ENCODE assay signal across 9 cellular contexts in genomic region chr5:69416180-69416579, GRCh38. TPM values are rescaled to one million over a fixed set of nuclear protein-coding genes. Genes with fewer than 3 reads are reported as not detected.
DNase-seq lines count a peak whose midpoint lies in the region; ATAC-seq and TF ChIP-seq lines count a peak whose summit lies in the region.
"Had no signal": no experiment of that assay in that cellular context is flagged by ENCODE, and none has a peak within 500 bp of the region (broad histone marks: within the 10 kb centered on the region; RNA-seq: fewer than 3 reads in every experiment).

No MANE protein-coding gene starts in this region.

- peak overlapping the region; percentile 49 for H3K4me3 Mint-ChIP-seq in activated CD4-positive, alpha-beta T cell treated with anti-CD3 and anti-CD28 coated beads for 36 hours
- peak overlapping the region; percentile 89 for H3K4me3 Mint-ChIP-seq in endodermal cell

- ATAC-seq in activated CD4-positive, alpha-beta T cell treated with anti-CD3 and anti-CD28 coated beads for 36 hours, result no peak
- ATAC-seq in HG03342 (IDR thresholded peaks at IDR 0.05; ENCODE audit: unreplicated experiment) (no peak), GM18505 (IDR thresholded peaks at IDR 0.05; ENCODE audit: unreplicated experiment) (no peak)

- no peak overlapping the region for H3K27ac ChIP-seq in endodermal cell (ENCODE audit: low read depth, low read length)
- H3K27ac ChIP-seq: esophagus muscularis mucosa had no signal

- H3K9me3 Mint-ChIP-seq in activated CD4-positive, alpha-beta T cell treated with anti-CD3 and anti-CD28 coated beads for 36 hours (ENCODE audit: low read depth), result no peaks in the 10 kb centered on the region
- H3K9me3 Mint-ChIP-seq in endodermal cell, result peaks cover 7% of the 10 kb centered on the region

- 26 to 47% methylated on average over 4 to 6 of the region's 6 CpGs for WGBS in endodermal cell (ENCODE audit: insufficient coverage in 1 of 2, insufficient read length in 1 of 2), 2 experiments

- intact Hi-C loops in activated CD4-positive, alpha-beta T cell treated with anti-CD3 and anti-CD28 coated beads for 36 hours (cut with DNase I, micrococcal nuclease), result no loop called here

- no peaks in the 10 kb centered on the region for H3K4me1 ChIP-seq in endodermal cell (ENCODE audit: control insufficient read depth, insufficient read depth, low read length)

- POLR2A ChIA-PET in activated CD4-positive, alpha-beta T cell treated with anti-CD3 and anti-CD28 coated beads for 36 hours (lab: Charles Lee), result interaction anchor here (0.6 kb wide), 1 partner anchor 181 kb away, joined by 3 read pairs; the partner anchor contains the start of gene CDK7

- no peak for DNase-seq in activated CD4-positive, alpha-beta T cell treated with anti-CD3 and anti-CD28 coated beads for 36 hours
- DNase-seq in activated CD4-positive, alpha-beta T cell treated with anti-CD3 and anti-CD28 coated beads for 1 hour, result no peak
- DNase-seq in endodermal cell (peak; percentile 67), retina (peak; percentile 2)
- DNase-seq: activated CD8-positive, alpha-beta memory T cell treated with anti-CD3 and anti-CD28 coated beads for 24 hours; NCI-H446 had no signal

- peaks cover 21% of the 10 kb centered on the region for H3K36me3 Mint-ChIP-seq in activated CD4-positive, alpha-beta T cell treated with anti-CD3 and anti-CD28 coated beads for 36 hours (ENCODE audit: low read depth)
- peaks cover 39% of the 10 kb centered on the region for H3K36me3 Mint-ChIP-seq in endodermal cell (ENCODE audit: low read depth)

- no peaks in the 10 kb centered on the region for H3K27me3 Mint-ChIP-seq in activated CD4-positive, alpha-beta T cell treated with anti-CD3 and anti-CD28 coated beads for 36 hours
- peaks cover 1% of the 10 kb centered on the region for H3K27me3 Mint-ChIP-seq in endodermal cell (ENCODE audit: insufficient read depth)

- peaks cover 42% of the 10 kb centered on the region for H3K36me3 ChIP-seq in endodermal cell (ENCODE audit: control insufficient read depth, insufficient read depth, low read length)

- TF ChIP-seq POLR2A in GM18505 (IDR thresholded peaks at IDR 0.05; ENCODE audit: borderline replicate concordance, extremely low read depth, insufficient read depth, insufficient read length), result no peak

- peak overlapping the region; percentile 81 for H3K4me3 ChIP-seq in endodermal cell (ENCODE audit: low read length)

- peaks cover 9% of the 10 kb centered on the region for H3K9me3 ChIP-seq in endodermal cell (ENCODE audit: control insufficient read depth, low read length)
- H3K9me3 ChIP-seq: esophagus muscularis mucosa had no signal

- CTCF ChIA-PET in activated CD4-positive, alpha-beta T cell treated with anti-CD3 and anti-CD28 coated beads for 36 hours (lab: Charles Lee), result interaction anchor here (0.6 kb wide), 1 partner anchor 13 kb away, joined by 3 read pairs; no protein-coding TSS in a partner anchor

- no peak for TF ChIP-seq CTCF in endodermal cell (conservative IDR thresholded peaks at IDR 0.05)

- H3K4me1 Mint-ChIP-seq in activated CD4-positive, alpha-beta T cell treated with anti-CD3 and anti-CD28 coated beads for 36 hours, result peaks cover 4% of the 10 kb centered on the region
- peaks cover 14% of the 10 kb centered on the region for H3K4me1 Mint-ChIP-seq in endodermal cell

- H3K9ac ChIP-seq in endodermal cell (ENCODE audit: extremely low read depth, low read length, poor library complexity, severe bottlenecking), result peak overlapping the region; percentile 90

- no peak overlapping the region for H3K27ac Mint-ChIP-seq in activated CD4-positive, alpha-beta T cell treated with anti-CD3 and anti-CD28 coated beads for 36 hours
- H3K27ac Mint-ChIP-seq in endodermal cell, result peak overlapping the region; percentile 59

- H3K27me3 ChIP-seq in endodermal cell (ENCODE audit: control insufficient read depth, insufficient read depth, low read length, poor library complexity, severe bottlenecking), result no peaks in the 10 kb centered on the region
- H3K27me3 ChIP-seq: esophagus muscularis mucosa had no signal

RNA-seq across cellular contexts. Expression of gene MARVELD2, which starts 1.3 kb away (rescaled TPM):
- under 1 TPM; 0.30 to 0.58 TPM for total RNA-seq in activated CD4-positive, alpha-beta T cell treated with anti-CD3 and anti-CD28 coated beads for 36 hours
- 10 to 100 TPM; 30.5 to 38.0 TPM for total RNA-seq in endodermal cell
- polyA plus RNA-seq in endodermal cell (2013, experiment 1 of 2), result 3.9 TPM
- 4.1 TPM for polyA plus RNA-seq in endodermal cell (2013, experiment 2 of 2)

RNA-seq across cellular contexts. Expression of gene RAD17, which starts 46.6 kb away (rescaled TPM):
- total RNA-seq in activated CD4-positive, alpha-beta T cell treated with anti-CD3 and anti-CD28 coated beads for 36 hours, result 10 to 100 TPM; 27.7 to 31.3 TPM
- total RNA-seq in endodermal cell, result 10 to 100 TPM; 30.1 to 40.0 TPM
- 38.8 TPM for polyA plus RNA-seq in endodermal cell (2013, experiment 1 of 2)
- 35.3 TPM for polyA plus RNA-seq in endodermal cell (2013, experiment 2 of 2)

RNA-seq across cellular contexts. Expression of gene AK6, which starts 46.9 kb away (rescaled TPM):
- total RNA-seq in activated CD4-positive, alpha-beta T cell treated with anti-CD3 and anti-CD28 coated beads for 36 hours, result 10 to 100 TPM; 63.2 to 93.8 TPM
- total RNA-seq in endodermal cell, result 10 to 100 TPM; 32.6 to 54.2 TPM
- 49.8 TPM for polyA plus RNA-seq in endodermal cell (2013, experiment 1 of 2)
- 45.9 TPM for polyA plus RNA-seq in endodermal cell (2013, experiment 2 of 2)

RNA-seq across cellular contexts. Expression of gene TAF9, which starts 46.9 kb away (rescaled TPM):
- 10 to 100 TPM; 67.5 to 73.8 TPM for total RNA-seq in activated CD4-positive, alpha-beta T cell treated with anti-CD3 and anti-CD28 coated beads for 36 hours
- 10 to 100 TPM; 69.5 to 74.3 TPM for total RNA-seq in endodermal cell
- 72.4 TPM for polyA plus RNA-seq in endodermal cell (2013, experiment 1 of 2)
- 67.6 TPM for polyA plus RNA-seq in endodermal cell (2013, experiment 2 of 2)

Comparison
In these comparisons a context has a peak if more than half of its experiments do, and no peak if none do; other contexts are left out.
1. DNase-seq: peak in endodermal cell (single experiment) and retina (single experiment); none in activated CD4-positive, alpha-beta T cell treated with anti-CD3 and anti-CD28 coated beads for 36 hours (single experiment) and activated CD4-positive, alpha-beta T cell treated with anti-CD3 and anti-CD28 coated beads for 1 hour (single experiment).
2. RNA of gene MARVELD2, which starts 1.3 kb away (total RNA-seq): 30.5 to 38.0 TPM in endodermal cell; 0.30 to 0.58 TPM in activated CD4-positive, alpha-beta T cell treated with anti-CD3 and anti-CD28 coated beads for 36 hours; every median in the first group is over 10 times any median in the second.